ENCODE assay signal across 19 cellular contexts in the genomic region with DNA sequence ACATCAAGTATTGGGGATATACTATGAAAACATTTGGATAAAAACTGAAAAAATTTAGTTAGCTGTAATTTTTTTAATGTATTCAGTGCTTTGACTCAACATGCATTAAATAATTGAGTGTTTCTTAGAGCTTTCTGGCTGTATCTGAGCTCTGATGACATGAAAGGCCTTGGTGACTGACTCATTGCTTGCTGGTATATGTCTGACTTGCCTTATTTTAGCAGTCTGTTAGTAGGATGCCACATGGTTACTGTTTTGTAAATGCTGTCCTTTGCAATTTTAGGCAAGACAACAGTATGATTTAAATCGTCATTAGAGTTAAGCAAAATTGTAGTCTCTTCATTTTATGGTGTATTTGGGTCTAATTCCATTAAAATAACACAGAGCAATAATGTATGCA.
DNase-seq lines count a peak whose midpoint lies in the region; ATAC-seq and TF ChIP-seq lines count a peak whose summit lies in the region.
"Had no signal": no experiment of that assay in that cellular context is flagged by ENCODE, and none has a peak within 500 bp of the region (broad histone marks: within the 10 kb centered on the region; RNA-seq: fewer than 3 reads in every experiment).

No MANE protein-coding gene starts in this region.

- DNase-seq in ELR (ENCODE audit: low read depth) (peak; percentile 70), RKO (ENCODE audit: low spot score) (peak; percentile 55), choroid plexus epithelial cell (ENCODE audit: low read depth) (peak; percentile 56), osteoblast (ENCODE audit: insufficient read length, low spot score, missing footprints) (no peak)
- DNase-seq: activated CD4-positive, CD25-positive, alpha-beta regulatory T cell; activated gamma-delta T cell treated with Interleukin-2 at 50 U/mL for 16 hours; body of pancreas; DMS79 treated with DMSO at 0.1 percent for 48 hours; left ventricle myocardium inferior; NCI-H187 treated with DMSO at 0.1 percent for 48 hours; NCI-H446 treated with DMSO at 0.1 percent for 48 hours; SHP77; T-helper 17 cell; tibial artery had no signal

- no peak for ATAC-seq in HG03342 (IDR thresholded peaks at IDR 0.05; ENCODE audit: unreplicated experiment)
- no peak for ATAC-seq in GM19467 (IDR thresholded peaks at IDR 0.05; ENCODE audit: unreplicated experiment)
- no peak for ATAC-seq in HG03457 (IDR thresholded peaks at IDR 0.05; ENCODE audit: unreplicated experiment)
- ATAC-seq: body of pancreas; stimulated activated memory B cell treated with anti-CD40 and anti-IgM and Interleukin-4, amounts not matched to agents 10 μg/mL and 1 μg/mL and 100 μg/mL, for 72 hours; T-helper 17 cell had no signal

- no peaks in the 10 kb centered on the region for H3K9me3 ChIP-seq in osteoblast (ENCODE audit: low read depth, low read length)
- H3K9me3 ChIP-seq: body of pancreas, left ventricle myocardium inferior, tibial artery had no signal

- no peak overlapping the region for H3K4me2 ChIP-seq in osteoblast (ENCODE audit: insufficient read depth, low read length)

- peaks cover 27% of the 10 kb centered on the region for H4K20me1 ChIP-seq in osteoblast (ENCODE audit: insufficient read depth, low read length)

- TF ChIP-seq CTCF in choroid plexus epithelial cell (conservative IDR thresholded peaks at IDR 0.05; ENCODE audit: low read depth, low read length): no peak
- no peak for TF ChIP-seq CTCF in osteoblast (IDR thresholded peaks at IDR 0.05; ENCODE audit: extremely low read depth, low read depth, low read length)

- peak overlapping the region; percentile 51 for H3K27ac ChIP-seq in osteoblast (ENCODE audit: low read depth, low read length)
- H3K27ac ChIP-seq: body of pancreas, left ventricle myocardium inferior, parathyroid adenoma, tibial artery had no signal

- H2AFZ ChIP-seq in osteoblast (ENCODE audit: low read length): no peak overlapping the region
- H2AFZ ChIP-seq: parathyroid adenoma had no signal

- no peak overlapping the region for H3K4me3 ChIP-seq in choroid plexus epithelial cell (ENCODE audit: low read depth, low read length)
- H3K4me3 ChIP-seq in osteoblast (ENCODE audit: insufficient read depth, low read length): no peak overlapping the region
- H3K4me3 ChIP-seq: body of pancreas, left ventricle myocardium inferior, tibial artery had no signal

- no peaks in the 10 kb centered on the region for H3K27me3 ChIP-seq in osteoblast (ENCODE audit: insufficient read depth, low read length)
- H3K27me3 ChIP-seq: body of pancreas, tibial artery had no signal

- H3K4me1 ChIP-seq in osteoblast (ENCODE audit: insufficient read depth, low read length): peaks cover 8% of the 10 kb centered on the region

- H3K36me3 ChIP-seq in osteoblast (ENCODE audit: insufficient read depth, low read length): peaks cover 42% of the 10 kb centered on the region

- H3K79me2 ChIP-seq in osteoblast (ENCODE audit: insufficient read depth, low read length): peaks cover 75% of the 10 kb centered on the region
